Comparison of ENCODE assay signal across 28 cellular contexts in genomic region chr1:108151548-108151947, GRCh38.
"Had no signal": no experiment of that assay in that cellular context is flagged by ENCODE, and none has a peak within 500 bp of the region (broad histone marks: within the 10 kb centered on the region; RNA-seq: fewer than 3 reads in every experiment).

No MANE protein-coding gene starts in this region.

- DNase-seq: stimulated activated CD4-positive, alpha-beta T cell treated with anti-CD3 and anti-CD28 coated beads, Interleukin-2, amount 100 ng/mL, for 48 hours; stimulated activated CD4-positive, alpha-beta T cell treated with anti-CD3 and anti-CD28 coated beads, Interleukin-4, amount 100 ng/mL, for 1 hour; stimulated activated CD4-positive, alpha-beta T cell treated with anti-CD3 and anti-CD28 coated beads, Interleukin-4, amount 100 ng/mL, for 24 hours; stimulated activated CD4-positive, alpha-beta T cell treated with anti-CD3 and anti-CD28 coated beads, Interleukin-4, amount 100 ng/mL, for 4 hours; stimulated activated CD8-positive, alpha-beta memory T cell treated with anti-CD3 and anti-CD28 coated beads, Interleukin-4, amount 100 ng/mL, for 48 hours; stimulated activated naive B cell treated with anti-CD40 and anti-IgM and Interleukin-4, amounts not matched to agents 10 μg/mL and 1 μg/mL and 100 μg/mL, for 72 hours; stimulated activated naive CD4-positive, alpha-beta T cell; stimulated activated naive CD4-positive, alpha-beta T cell treated with Interleukin-2 at 50 U/mL for 16 hours; stimulated activated naive CD8-positive, alpha-beta T cell treated with anti-CD3 and anti-CD28 coated beads, Interleukin-15, amount 100 ng/mL, for 72 hours; stimulated activated naive CD8-positive, alpha-beta T cell treated with anti-CD3 and anti-CD28 coated beads, Interleukin-15, Interleukin-2, amounts not matched to agents 100 U/mL and 50 U/mL, for 24 hours; stomach; substantia nigra; testis; thyroid gland; tibial artery; transverse colon; trophoblast cell; upper lobe of left lung; upper lobe of right lung; uterus had no signal

- H3K9me3 Mint-ChIP-seq: stimulated activated effector memory CD8-positive, alpha-beta T cell treated with anti-CD3 and anti-CD28 coated beads, Interleukin-12 subunit alpha, Interleukin-12 subunit beta, amount 100 ng/mL, for 72 hours; stimulated activated naive CD8-positive, alpha-beta T cell treated with anti-CD3 and anti-CD28 coated beads, Interleukin-15, amount 100 ng/mL, for 72 hours; type B pancreatic cell had no signal

- H3K4me1 Mint-ChIP-seq: stimulated activated effector memory CD8-positive, alpha-beta T cell treated with anti-CD3 and anti-CD28 coated beads, Interleukin-12 subunit alpha, Interleukin-12 subunit beta, amount 100 ng/mL, for 72 hours; stimulated activated memory B cell treated with anti-CD40 and anti-IgM and Interleukin-4, amounts not matched to agents 10 μg/mL and 1 μg/mL and 100 μg/mL, for 72 hours; stimulated activated naive B cell treated with anti-CD40 and anti-IgM and Interleukin-4, amounts not matched to agents 10 μg/mL and 1 μg/mL and 100 μg/mL, for 72 hours; stimulated activated naive CD8-positive, alpha-beta T cell treated with anti-CD3 and anti-CD28 coated beads, Interleukin-15, amount 100 ng/mL, for 72 hours had no signal

- H3K4me1 ChIP-seq: stomach, suprapubic skin, testis, thyroid gland, tibial nerve, transverse colon, upper lobe of left lung, upper lobe of right lung, uterus, vagina had no signal

- H3K9me3 ChIP-seq: stomach, suprapubic skin, testis, thoracic aorta, thyroid gland, tibial artery, tibial nerve, transverse colon, upper lobe of left lung, upper lobe of right lung, uterus, vagina had no signal

- H3K27ac ChIP-seq: stomach, suprapubic skin, testis, thoracic aorta, thyroid gland, tibial artery, tibial nerve, transverse colon, upper lobe of left lung, upper lobe of right lung, uterus, vagina had no signal

- H3K4me3 Mint-ChIP-seq: stimulated activated effector memory CD8-positive, alpha-beta T cell treated with anti-CD3 and anti-CD28 coated beads, Interleukin-12 subunit alpha, Interleukin-12 subunit beta, amount 100 ng/mL, for 72 hours; stimulated activated memory B cell treated with anti-CD40 and anti-IgM and Interleukin-4, amounts not matched to agents 10 μg/mL and 1 μg/mL and 100 μg/mL, for 72 hours; stimulated activated naive B cell treated with anti-CD40 and anti-IgM and Interleukin-4, amounts not matched to agents 10 μg/mL and 1 μg/mL and 100 μg/mL, for 72 hours; stimulated activated naive CD8-positive, alpha-beta T cell treated with anti-CD3 and anti-CD28 coated beads, Interleukin-15, amount 100 ng/mL, for 72 hours; stimulated activated naive CD8-positive, alpha-beta T cell treated with anti-CD3 and anti-CD28 coated beads, Interleukin-15, Interleukin-2, amounts not matched to agents 100 ng/mL and 50 ng/mL, for 24 hours; type B pancreatic cell had no signal

- H3K4me3 ChIP-seq: stomach, suprapubic skin, testis, thoracic aorta, thyroid gland, tibial artery, tibial nerve, transverse colon, upper lobe of left lung, upper lobe of right lung, uterus, vagina had no signal

- H3K27ac Mint-ChIP-seq: stimulated activated effector memory CD8-positive, alpha-beta T cell treated with anti-CD3 and anti-CD28 coated beads, Interleukin-12 subunit alpha, Interleukin-12 subunit beta, amount 100 ng/mL, for 72 hours; stimulated activated memory B cell treated with anti-CD40 and anti-IgM and Interleukin-4, amounts not matched to agents 10 μg/mL and 1 μg/mL and 100 μg/mL, for 72 hours; stimulated activated naive B cell treated with anti-CD40 and anti-IgM and Interleukin-4, amounts not matched to agents 10 μg/mL and 1 μg/mL and 100 μg/mL, for 72 hours; stimulated activated naive CD8-positive, alpha-beta T cell treated with anti-CD3 and anti-CD28 coated beads, Interleukin-15, amount 100 ng/mL, for 72 hours; stimulated activated naive CD8-positive, alpha-beta T cell treated with anti-CD3 and anti-CD28 coated beads, Interleukin-15, Interleukin-2, amounts not matched to agents 100 ng/mL and 50 ng/mL, for 24 hours; type B pancreatic cell had no signal

- H3K36me3 ChIP-seq: uterus had no signal

- H3K27me3 ChIP-seq: stomach, suprapubic skin, testis, thyroid gland, tibial artery, tibial nerve, transverse colon, upper lobe of left lung, upper lobe of right lung, uterus, vagina had no signal

- H3K27me3 Mint-ChIP-seq: stimulated activated memory B cell treated with anti-CD40 and anti-IgM and Interleukin-4, amounts not matched to agents 10 μg/mL and 1 μg/mL and 100 μg/mL, for 72 hours; stimulated activated naive B cell treated with anti-CD40 and anti-IgM and Interleukin-4, amounts not matched to agents 10 μg/mL and 1 μg/mL and 100 μg/mL, for 72 hours; stimulated activated naive CD8-positive, alpha-beta T cell treated with anti-CD3 and anti-CD28 coated beads, Interleukin-15, amount 100 ng/mL, for 72 hours; stimulated activated naive CD8-positive, alpha-beta T cell treated with anti-CD3 and anti-CD28 coated beads, Interleukin-15, Interleukin-2, amounts not matched to agents 100 ng/mL and 50 ng/mL, for 24 hours; type B pancreatic cell had no signal

- ATAC-seq: stimulated activated effector memory CD8-positive, alpha-beta T cell treated with anti-CD3 and anti-CD28 coated beads, Interleukin-12 subunit alpha, Interleukin-12 subunit beta, amount 100 ng/mL, for 72 hours; stimulated activated memory B cell treated with anti-CD40 and anti-IgM and Interleukin-4, amounts not matched to agents 10 μg/mL and 1 μg/mL and 100 μg/mL, for 72 hours; stimulated activated naive B cell treated with anti-CD40 and anti-IgM and Interleukin-4, amounts not matched to agents 10 μg/mL and 1 μg/mL and 100 μg/mL, for 72 hours; stimulated activated naive CD8-positive, alpha-beta T cell treated with anti-CD3 and anti-CD28 coated beads, Interleukin-15, amount 100 ng/mL, for 72 hours; stimulated activated naive CD8-positive, alpha-beta T cell treated with anti-CD3 and anti-CD28 coated beads, Interleukin-15, Interleukin-2, amounts not matched to agents 100 U/mL and 50 U/mL, for 24 hours; upper lobe of right lung had no signal
